ENCODE assay signal across 1 cellular context in genomic region chr5:151157426-151158286, GRCh38.
TF ChIP-seq lines count a peak whose summit lies in the region.

ANXA6 (minus strand) TSS chr5:151157779; CDS start chr5:151147901, 9,878 bp downstream.

TF ChIP-seq in HepG2, 621 proteins besides CTCF, POLR2A, EP300 and RAD21 (continued from another document and continues in another):
- no peak for TF ChIP-seq HMGXB3 (CRISPR knock-in tag; IDR thresholded peaks at IDR 0.05; ENCODE audit: borderline replicate concordance)
- no peak for TF ChIP-seq JDP2 (CRISPR knock-in tag; IDR thresholded peaks at IDR 0.05; ENCODE audit: borderline replicate concordance)
- TF ChIP-seq ZMAT5 (CRISPR knock-in tag; IDR thresholded peaks at IDR 0.05; ENCODE audit: borderline replicate concordance, low read depth), result no peak
- no peak for TF ChIP-seq MBNL3 (CRISPR knock-in tag; conservative IDR thresholded peaks at IDR 0.05)
- peak; percentile 82; the same call in 1 of the 2 replicates for TF ChIP-seq KLF12 (CRISPR knock-in tag; IDR thresholded peaks at IDR 0.05; ENCODE audit: borderline replicate concordance)
- 0 out of 2 replicates have a peak, but pooled peaks have one; percentile 21 for TF ChIP-seq ZBTB7B (CRISPR knock-in tag; IDR thresholded peaks at IDR 0.05)
- TF ChIP-seq SALL1 (CRISPR knock-in tag; IDR thresholded peaks at IDR 0.05), result peak; percentile 56
- TF ChIP-seq KLF11 (CRISPR knock-in tag; IDR thresholded peaks at IDR 0.05), result no peak
- no peak for TF ChIP-seq ZNF703 (CRISPR knock-in tag; IDR thresholded peaks at IDR 0.05; ENCODE audit: borderline replicate concordance)
- TF ChIP-seq MXI1 (IDR thresholded peaks at IDR 0.05; ENCODE audit: borderline replicate concordance, low read depth, low read length), result peak; percentile 48; the same call in 1 of the 3 replicates
- TF ChIP-seq SP2 (CRISPR knock-in tag; IDR thresholded peaks at IDR 0.05), result no peak
- no peak for TF ChIP-seq SRSF1 (optimal IDR thresholded peaks at IDR 0.05; ENCODE audit: low read depth, low read length)
- peak; percentile 1 for TF ChIP-seq JARID2 (CRISPR knock-in tag; IDR thresholded peaks at IDR 0.05; ENCODE audit: insufficient replicate concordance)
- TF ChIP-seq PRMT3 (CRISPR knock-in tag; IDR thresholded peaks at IDR 0.05; ENCODE audit: borderline replicate concordance, low read depth), result no peak
- no peak for TF ChIP-seq ZFP62 (CRISPR knock-in tag; IDR thresholded peaks at IDR 0.05)
- TF ChIP-seq MIXL1 (CRISPR knock-in tag; IDR thresholded peaks at IDR 0.05), result no peak
- TF ChIP-seq TAF15 (IDR thresholded peaks at IDR 0.05; ENCODE audit: low read depth, low read length, poor library complexity, severe bottlenecking), result no peak
- no peak for TF ChIP-seq ZBTB25 (CRISPR knock-in tag; IDR thresholded peaks at IDR 0.05)
- no peak for TF ChIP-seq PHF5A (CRISPR knock-in tag; IDR thresholded peaks at IDR 0.05; ENCODE audit: low read depth, unreplicated experiment)
- TF ChIP-seq PRDM15 (CRISPR knock-in tag; IDR thresholded peaks at IDR 0.05), result peak; percentile 47; the same call in 1 of the 2 replicates
- TF ChIP-seq AFF4 (CRISPR knock-in tag; IDR thresholded peaks at IDR 0.05), result no peak
- TF ChIP-seq KLF16 (CRISPR knock-in tag; IDR thresholded peaks at IDR 0.05), result no peak
- peak; percentile 41 for TF ChIP-seq IKZF4 (CRISPR knock-in tag; IDR thresholded peaks at IDR 0.05; ENCODE audit: borderline replicate concordance, low read depth, not compliant biosample characterization)
- peak; percentile 11; the same call in 1 of the 2 replicates for TF ChIP-seq ZNF503 (CRISPR knock-in tag; IDR thresholded peaks at IDR 0.05)
- TF ChIP-seq ZNF235 (CRISPR knock-in tag; IDR thresholded peaks at IDR 0.05; ENCODE audit: borderline replicate concordance), result no peak
- no peak for TF ChIP-seq ZNF275 (CRISPR knock-in tag; IDR thresholded peaks at IDR 0.05; ENCODE audit: borderline replicate concordance)
- no peak for TF ChIP-seq ZBTB3 (CRISPR knock-in tag; IDR thresholded peaks at IDR 0.05; ENCODE audit: borderline replicate concordance, low read depth)
- no peak for TF ChIP-seq GABPA (IDR thresholded peaks at IDR 0.05; ENCODE audit: low read depth, low read length)
- no peak for TF ChIP-seq GABPA (CRISPR knock-in tag; IDR thresholded peaks at IDR 0.05; ENCODE audit: low read depth)
- no peak for TF ChIP-seq ATF5 (CRISPR knock-in tag; IDR thresholded peaks at IDR 0.05; ENCODE audit: low read depth)
- TF ChIP-seq ZNF33A (CRISPR knock-in tag; IDR thresholded peaks at IDR 0.05; ENCODE audit: borderline replicate concordance), result no peak
- no peak for TF ChIP-seq ZNF180 (CRISPR knock-in tag; IDR thresholded peaks at IDR 0.05; ENCODE audit: borderline replicate concordance, low read depth)
- TF ChIP-seq ZNF615 (CRISPR knock-in tag; IDR thresholded peaks at IDR 0.05; ENCODE audit: borderline replicate concordance), result no peak
- no peak for TF ChIP-seq NR2F2 (IDR thresholded peaks at IDR 0.05; ENCODE audit: borderline replicate concordance, low read depth)
- no peak for TF ChIP-seq ZNF850 (CRISPR knock-in tag; conservative IDR thresholded peaks at IDR 0.05)
